In the genomic region with DNA sequence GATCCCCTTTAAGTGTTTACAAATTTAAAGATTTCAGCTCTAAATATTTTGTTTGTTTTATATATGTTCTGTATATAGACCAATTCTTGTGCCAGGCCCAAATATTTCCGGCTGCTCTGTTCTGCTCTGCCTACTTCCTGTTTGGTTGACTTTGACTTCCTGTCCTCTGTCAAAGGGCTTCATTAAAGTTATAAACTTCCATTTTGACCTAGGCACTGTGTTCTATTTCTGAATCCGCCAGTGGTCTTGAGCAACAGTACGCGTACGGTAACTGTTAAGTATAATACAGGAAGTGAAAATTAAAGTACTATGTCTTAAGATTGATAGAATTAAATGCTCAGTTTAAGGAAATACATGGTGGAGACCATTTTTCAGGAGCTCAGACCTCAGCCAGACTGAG, we compare ENCODE assay signal across 8 cellular contexts. TPM values are rescaled to one million over a fixed set of nuclear protein-coding genes. Genes with fewer than 3 reads are reported as not detected.
DNase-seq lines count a peak whose midpoint lies in the region; ATAC-seq and TF ChIP-seq lines count a peak whose summit lies in the region.

No MANE protein-coding gene starts in this region.

- H3K9ac ChIP-seq in fibroblast of lung (ENCODE audit: insufficient read depth, low read length) (no peak overlapping the region), subcutaneous abdominal adipose tissue (ENCODE audit: low read length in 5 of 5) (no peak overlapping the region)

- POLR2A ChIA-PET in T-cell (lab: Charles Lee) = interaction anchor here in 1 of 2 donors (0.6 kb wide), 1 partner anchor 17 kb away, joined by 3 read pairs; no protein-coding TSS in a partner anchor
- POLR2A ChIA-PET in HEK293T (lab: Yijun Ruan, JAX) = no interaction called here

- H3K9me3 ChIP-seq in fibroblast of lung (ENCODE audit: control insufficient read depth, insufficient read depth, low read depth, low read length) (no peaks in the 10 kb centered on the region), subcutaneous abdominal adipose tissue (ENCODE audit: control insufficient read depth in 5 of 5, low read length in 5 of 5) (peaks cover 0 to 2% (median 0%) of the 10 kb centered on the region in 5 donors)

- peaks cover 18 to 30% (median 21%) of the 10 kb centered on the region in 3 donors for H3K4me1 Mint-ChIP-seq in T-cell

- peak; percentile 63 to 97 (median 90) for ATAC-seq in T-cell (replicated peaks in 1 of 4)

- H3K27me3 Mint-ChIP-seq in T-cell = peaks cover 0 to under 1% of the 10 kb centered on the region in 2 donors

- H3K79me2 ChIP-seq in fibroblast of lung (ENCODE audit: control insufficient read depth, insufficient read depth, low read length) = no peaks in the 10 kb centered on the region

- peak overlapping the region in 2 of 3 donors; percentile 14 to 69 for H3K4me3 Mint-ChIP-seq in T-cell

- H3K4me1 ChIP-seq in fibroblast of lung (ENCODE audit: control insufficient read depth, extremely low read depth, insufficient read depth, low read length) (no peaks in the 10 kb centered on the region), subcutaneous abdominal adipose tissue (ENCODE audit: control insufficient read depth in 5 of 5, insufficient read depth in 5 of 5, low read length in 5 of 5) (peaks cover 0 to 12% (median 5%) of the 10 kb centered on the region in 5 donors)

- no peaks in the 10 kb centered on the region for H4K20me1 ChIP-seq in fibroblast of lung (ENCODE audit: control insufficient read depth, extremely low read depth, insufficient read depth, low read length)

- H3K4me3 ChIP-seq in fibroblast of lung (replicated peaks in 1 of 4; ENCODE audit: control extremely low read depth in 1 of 4, insufficient read depth in 1 of 4, low read depth in 3 of 4, low read length in 4 of 4) (no peak overlapping the region), subcutaneous abdominal adipose tissue (ENCODE audit: low read depth in 1 of 5, low read length in 5 of 5) (peak overlapping the region in 3 of 5 donors; percentile 16 to 37 (median 17))

- H3K36me3 ChIP-seq in fibroblast of lung (ENCODE audit: control insufficient read depth, insufficient read depth, low read length) (no peaks in the 10 kb centered on the region), subcutaneous abdominal adipose tissue (ENCODE audit: control insufficient read depth in 5 of 5, insufficient read depth in 5 of 5, low read length in 5 of 5) (no peaks in the 10 kb centered on the region)

- H3K36me3 Mint-ChIP-seq in T-cell = peaks cover 14% of the 10 kb centered on the region

- TF ChIP-seq CTCF in fibroblast of lung (conservative IDR thresholded peaks at IDR 0.05 in 1 of 2, IDR thresholded peaks at IDR 0.05 in 1 of 2; ENCODE audit: low read depth in 1 of 2, low read length in 2 of 2) = no peak

- peak overlapping the region; percentile 90 for H3K27ac Mint-ChIP-seq in T-cell

- H3K4me2 ChIP-seq in fibroblast of lung (ENCODE audit: extremely low read depth, insufficient read depth, low read length) = no peak overlapping the region

- peak; percentile 19 for DNase-seq in stimulated activated CD4-positive, alpha-beta T cell treated with anti-CD3 and anti-CD28 coated beads, Interleukin-1b, Interleukin-23, amount 100 ng/mL, for 48 hours
- no peak for DNase-seq in stimulated activated CD4-positive, alpha-beta T cell treated with anti-CD3 and anti-CD28 coated beads, Interleukin-4, amount 100 ng/mL, for 1 hour
- DNase-seq in T-cell = peak in 27 of 34 experiments; percentile 6 to 47 (median 28)
- DNase-seq in fibroblast of lung (ENCODE audit: low read depth in 2 of 2) = no peak
- DNase-seq in NCI-H128 (lab: John Stamatoyannopoulos, UW; ENCODE audit: unreplicated experiment) = no peak
- DNase-seq in HEK293T (ENCODE audit: extremely low spot score) = no peak
- no peak for DNase-seq in cerebellar cortex (ENCODE audit: low spot score)

- H3K27ac ChIP-seq in fibroblast of lung (ENCODE audit: insufficient read depth, low read length) (no peak overlapping the region), subcutaneous abdominal adipose tissue (ENCODE audit: low read depth, low read length) (no peak overlapping the region)

- H2AFZ ChIP-seq in fibroblast of lung (ENCODE audit: low read length) = peak overlapping the region; percentile 44

- CTCF ChIA-PET in T-cell (lab: Charles Lee) = interaction anchor here (0.5 to 1.3 kb wide), 4 partner anchors 15 to 98 kb away, joined by 3 to 4 read pairs (median 3); no protein-coding TSS in a partner anchor
- CTCF ChIA-PET in HEK293T (lab: Yijun Ruan, JAX) = no interaction called here

- peaks cover 10 to 19% (median 11%) of the 10 kb centered on the region in 3 donors for H3K9me3 Mint-ChIP-seq in T-cell

- no peaks in the 10 kb centered on the region for H3K27me3 ChIP-seq in fibroblast of lung (ENCODE audit: control insufficient read depth, insufficient read depth, low read length)
- H3K27me3 ChIP-seq in subcutaneous abdominal adipose tissue (ENCODE audit: control insufficient read depth in 5 of 5, insufficient read depth in 4 of 5, low read length in 5 of 5) = no peaks in the 10 kb centered on the region

TF ChIP-seq in HEK293T, 16 proteins besides CTCF, POLR2A, EP300 and RAD21:
- TF ChIP-seq SP1 (IDR thresholded peaks at IDR 0.05) = no peak
- TF ChIP-seq CTBP1 (IDR thresholded peaks at IDR 0.05; ENCODE audit: borderline replicate concordance) = no peak
- TF ChIP-seq FOXA1 (IDR thresholded peaks at IDR 0.05) = no peak
- TF ChIP-seq FOXM1 (IDR thresholded peaks at IDR 0.05; ENCODE audit: borderline replicate concordance) = no peak
- TF ChIP-seq NFRKB (IDR thresholded peaks at IDR 0.05) = no peak
- TF ChIP-seq SUZ12 (IDR thresholded peaks at IDR 0.05) = no peak
- no peak for TF ChIP-seq L3MBTL2 (conservative IDR thresholded peaks at IDR 0.05)
- no peak for TF ChIP-seq ZNF384 (IDR thresholded peaks at IDR 0.05)
- TF ChIP-seq TARDBP (IDR thresholded peaks at IDR 0.05) = no peak
- no peak for TF ChIP-seq LEF1 (IDR thresholded peaks at IDR 0.05; ENCODE audit: borderline replicate concordance)

RNA-seq across cellular contexts. Expression of a gene that starts 13.5 kb away (rescaled TPM):
- total RNA-seq in T-cell (10 to 100 TPM; 19.9 to 69.9 (median 25.1) TPM), fibroblast of lung (2.3 and 2.8 TPM in 2 replicates)
- 1.9 and 2.0 TPM in 2 replicates for polyA plus RNA-seq in fibroblast of lung
- 0.61 and 1.4 TPM in 2 replicates for polyA plus RNA-seq in fibroblast of lung (2012)
- polyA minus RNA-seq in fibroblast of lung (ENCODE audit: low replicate concordance) = 0.44 and 1.3 TPM in 2 replicates

Comparison
In these comparisons a context has a peak if more than half of its experiments do, and no peak if none do; other contexts are left out.
1. DNase-seq: peak in stimulated activated CD4-positive, alpha-beta T cell treated with anti-CD3 and anti-CD28 coated beads, Interleukin-1b, Interleukin-23, amount 100 ng/mL, for 48 hours (single experiment) and T-cell (27 of 34); none in stimulated activated CD4-positive, alpha-beta T cell treated with anti-CD3 and anti-CD28 coated beads, Interleukin-4, amount 100 ng/mL, for 1 hour (single experiment), fibroblast of lung (0 of 2), NCI-H128 (single experiment), HEK293T (single experiment) and cerebellar cortex (single experiment).
2. H3K4me3 ChIP-seq: peak in subcutaneous abdominal adipose tissue (3 of 5); none in fibroblast of lung (0 of 4).